In genomic region chr16:88703486-88704309, GRCh38 we compare ENCODE assay signal across 8 cellular contexts. TPM values are rescaled to one million over a fixed set of nuclear protein-coding genes. Genes with fewer than 3 reads are reported as not detected.
DNase-seq lines count a peak whose midpoint lies in the region; ATAC-seq, FAIRE-seq and TF ChIP-seq lines count a peak whose summit lies in the region.

No MANE protein-coding gene starts in this region.

- H3K36me3 Mint-ChIP-seq in dendritic cell treated with granulocyte-macrophage colony-stimulating factor and Interleukin-4, amounts not matched to agents 40 ng/mL and 50 ng/mL, for 4 days (ENCODE audit: low read depth): peaks cover 56% of the 10 kb centered on the region
- H3K36me3 Mint-ChIP-seq in progenitor cell of endocrine pancreas (ENCODE audit: insufficient read depth): no peaks in the 10 kb centered on the region

- peaks cover 17% of the 10 kb centered on the region for H3K36me3 ChIP-seq in HAP-1 (replicated peaks)

- H3K4me1 ChIP-seq in HAP-1: peaks cover 6% of the 10 kb centered on the region

- H3K9me3 Mint-ChIP-seq in dendritic cell treated with granulocyte-macrophage colony-stimulating factor and Interleukin-4, amounts not matched to agents 40 ng/mL and 50 ng/mL, for 4 days: no peaks in the 10 kb centered on the region
- no peaks in the 10 kb centered on the region for H3K9me3 Mint-ChIP-seq in progenitor cell of endocrine pancreas (ENCODE audit: low read depth)

- no peaks in the 10 kb centered on the region for H3K9me3 ChIP-seq in HAP-1

- no peak for TF ChIP-seq CTCF in progenitor cell of endocrine pancreas (IDR thresholded peaks at IDR 0.05; ENCODE audit: unreplicated experiment)

- DNase-seq in GM18507 (ENCODE audit: extremely low spot score, insufficient read length, low read depth) (no peak), progenitor cell of endocrine pancreas (ENCODE audit: low spot score, unreplicated experiment) (no peak), HTR-8/SVneo (ENCODE audit: insufficient read length, low spot score) (no peak), HAP-1 (ENCODE audit: low spot score in 2 of 2) (no peak), 8988T (no peak)
- DNase-seq in activated CD4-positive, alpha-beta T cell treated with anti-CD3 and anti-CD28 coated beads for 4 hours: peak; percentile 58 to 71

- H3K4me1 Mint-ChIP-seq in dendritic cell treated with granulocyte-macrophage colony-stimulating factor and Interleukin-4, amounts not matched to agents 40 ng/mL and 50 ng/mL, for 4 days (ENCODE audit: low read depth): peaks cover 78% of the 10 kb centered on the region
- H3K4me1 Mint-ChIP-seq in progenitor cell of endocrine pancreas (ENCODE audit: low read depth): peaks cover 13% of the 10 kb centered on the region

- H3K27ac Mint-ChIP-seq in dendritic cell treated with granulocyte-macrophage colony-stimulating factor and Interleukin-4, amounts not matched to agents 40 ng/mL and 50 ng/mL, for 4 days: peak overlapping the region; percentile 89
- H3K27ac Mint-ChIP-seq in progenitor cell of endocrine pancreas: no peak overlapping the region

- H3K27me3 Mint-ChIP-seq in dendritic cell treated with granulocyte-macrophage colony-stimulating factor and Interleukin-4, amounts not matched to agents 40 ng/mL and 50 ng/mL, for 4 days: no peaks in the 10 kb centered on the region
- no peaks in the 10 kb centered on the region for H3K27me3 Mint-ChIP-seq in progenitor cell of endocrine pancreas

- intact Hi-C loops in dendritic cell treated with granulocyte-macrophage colony-stimulating factor and Interleukin-4, amounts not matched to agents 40 ng/mL and 50 ng/mL, for 4 days (cut with micrococcal nuclease): loop anchor here (10.0 kb wide), 1 partner anchor 109 kb away; no protein-coding TSS in a partner anchor

- FAIRE-seq in GM18507 (lab: Jason Lieb, UNC) (peak; percentile 91), HTR-8/SVneo (lab: Jason Lieb, UNC) (no peak)

- H3K4me3 ChIP-seq in HAP-1: no peak overlapping the region

- ATAC-seq in HG03520 (IDR thresholded peaks at IDR 0.05; ENCODE audit: unreplicated experiment): no peak

- in situ Hi-C loops in HAP-1 (cut with MboI; ENCODE audit: low sequenced_read_pairs): no loop called here

- peak overlapping the region; percentile 93 for H3K4me3 Mint-ChIP-seq in dendritic cell treated with granulocyte-macrophage colony-stimulating factor and Interleukin-4, amounts not matched to agents 40 ng/mL and 50 ng/mL, for 4 days
- H3K4me3 Mint-ChIP-seq in progenitor cell of endocrine pancreas (ENCODE audit: low read depth): peak overlapping the region; percentile 81

- no peaks in the 10 kb centered on the region for H3K27me3 ChIP-seq in HAP-1 (ENCODE audit: low read depth)

RNA-seq across cellular contexts. Expression of gene RNF166, which starts 2.5 kb away (rescaled TPM):
- 19.4 and 21.5 TPM in 2 replicates for total RNA-seq in progenitor cell of endocrine pancreas

RNA-seq across cellular contexts. Expression of gene CTU2, which starts 2.6 kb away (rescaled TPM):
- 17.2 and 18.2 TPM in 2 replicates for total RNA-seq in progenitor cell of endocrine pancreas

RNA-seq across cellular contexts. Expression of gene SNAI3, which starts 17.4 kb away (rescaled TPM):
- 1.2 and 1.9 TPM in 2 replicates for total RNA-seq in progenitor cell of endocrine pancreas

RNA-seq across cellular contexts. Expression of gene MVD, which starts 40.8 kb away (rescaled TPM):
- total RNA-seq in progenitor cell of endocrine pancreas: 78.1 and 78.5 TPM in 2 replicates

RNA-seq across cellular contexts. Expression of gene CYBA, which starts 52.8 kb away (rescaled TPM):
- total RNA-seq in progenitor cell of endocrine pancreas: 111 and 112 TPM in 2 replicates

Comparison
In these comparisons a context has a peak if more than half of its experiments do, and no peak if none do; other contexts are left out.
1. DNase-seq: peak in activated CD4-positive, alpha-beta T cell treated with anti-CD3 and anti-CD28 coated beads for 4 hours (2 of 2); none in GM18507 (single experiment), progenitor cell of endocrine pancreas (single experiment), HTR-8/SVneo (single experiment), HAP-1 (0 of 2) and 8988T (single experiment).